In the genomic region with DNA sequence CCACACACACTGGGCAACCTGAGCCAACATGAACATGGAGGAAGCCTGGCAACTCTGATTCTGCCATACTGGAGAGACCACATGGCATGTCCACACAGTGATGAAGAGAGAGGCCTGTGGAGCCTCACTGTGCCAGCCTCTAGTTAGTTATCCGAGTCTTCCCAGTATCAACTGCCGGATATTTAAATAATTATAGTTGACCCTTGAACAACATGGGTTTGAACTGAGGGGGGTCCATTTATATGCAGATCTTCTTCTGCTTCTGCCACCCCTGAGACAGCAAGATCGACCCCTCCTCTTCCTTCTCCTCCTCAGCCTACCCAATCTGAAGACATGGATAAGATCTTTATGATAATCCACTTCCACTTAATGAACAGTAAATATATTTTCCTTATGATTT, we compare ENCODE assay signal across 19 cellular contexts. TPM values are rescaled to one million over a fixed set of nuclear protein-coding genes. Genes with fewer than 3 reads are reported as not detected.
A peak's percentile ranks its signal among the peaks of the same experiment; 100 is the strongest.
DNase-seq lines count a peak whose midpoint lies in the region; ATAC-seq, FAIRE-seq and TF ChIP-seq lines count a peak whose summit lies in the region.
"Had no signal": no experiment of that assay in that cellular context is flagged by ENCODE, and none has a peak within 500 bp of the region (broad histone marks: within the 10 kb centered on the region; RNA-seq: fewer than 3 reads in every experiment).

No MANE protein-coding gene starts in this region.

- H4K8ac ChIP-seq in H1 (ENCODE audit: extremely low read depth, insufficient read depth, low read length) (no peak overlapping the region), mesenchymal stem cell (ENCODE audit: low read length) (no peak overlapping the region)

- peaks cover 22% of the 10 kb centered on the region for H3K4me1 ChIP-seq in GM23338 (ENCODE audit: insufficient read depth)
- peaks cover 22% of the 10 kb centered on the region for H3K4me1 ChIP-seq in Panc1 (ENCODE audit: control insufficient read depth, insufficient read depth, low read length)
- H3K4me1 ChIP-seq in H1 (replicated peaks in 1 of 4; ENCODE audit: control insufficient read depth in 3 of 4, insufficient read depth in 4 of 4, low read length in 3 of 4): peaks cover 2 to 8% (median 4%) of the 10 kb centered on the region in 4 experiments; a peak in 3 of 7 replicates
- peaks cover 3% of the 10 kb centered on the region for H3K4me1 ChIP-seq in mesenchymal stem cell (ENCODE audit: control insufficient read depth, insufficient read depth, low read depth, low read length)
- peaks cover 0 to 12% (median 0%) of the 10 kb centered on the region in 3 donors for H3K4me1 ChIP-seq in esophagus squamous epithelium
- H3K4me1 ChIP-seq in small intestine (ENCODE audit: control insufficient read depth in 2 of 2, insufficient read depth in 1 of 2, low read depth in 1 of 2, low read length in 1 of 2): peaks cover 2 to 3% of the 10 kb centered on the region in 2 donors

- H3K9ac ChIP-seq in H1 (replicated peaks in 1 of 4; ENCODE audit: extremely low read depth in 1 of 4, low read depth in 3 of 4, low read length in 3 of 4) (no peak overlapping the region), mesenchymal stem cell (ENCODE audit: low read length) (no peak overlapping the region)

- peaks cover 4% of the 10 kb centered on the region for H3K27me3 Mint-ChIP-seq in GM23338 (ENCODE audit: insufficient read depth, low read depth, poor library complexity)

- H3K79me2 ChIP-seq in GM23338 (replicated peaks; ENCODE audit: insufficient read depth): peaks cover 8% of the 10 kb centered on the region; the same call in 1 of the 2 replicates
- H3K79me2 ChIP-seq in H1 (ENCODE audit: control insufficient read depth in 1 of 2, insufficient read depth in 2 of 2, low read length in 2 of 2): peaks cover 0 to 7% of the 10 kb centered on the region in 2 experiments; a peak in 2 of 4 replicates

- H3K14ac ChIP-seq in H1 (ENCODE audit: insufficient read length): no peak overlapping the region
- peak overlapping the region in 1 of 2 experiments; percentile 2 for H3K14ac ChIP-seq in mesenchymal stem cell (ENCODE audit: low read length in 2 of 2)

- no peaks in the 10 kb centered on the region; the same call in 2 of the 3 replicates for H3K9me3 Mint-ChIP-seq in GM23338
- H3K9me3 Mint-ChIP-seq: CD4-positive, alpha-beta T cell had no signal

- peaks cover 28% of the 10 kb centered on the region for H3K4me1 Mint-ChIP-seq in GM23338

- H3K4ac ChIP-seq in H1 (replicated peaks; ENCODE audit: insufficient read length, low read depth, low read length) (no peak overlapping the region), mesenchymal stem cell (ENCODE audit: low read depth in 1 of 2, low read length in 2 of 2) (peak overlapping the region in 1 of 2 experiments; percentile 2)

- H3K36me3 ChIP-seq in GM23338 (ENCODE audit: insufficient read depth) (no peaks in the 10 kb centered on the region), Panc1 (ENCODE audit: control insufficient read depth, insufficient read depth, low read length) (no peaks in the 10 kb centered on the region), H1 (ENCODE audit: control insufficient read depth in 2 of 4, insufficient read depth in 4 of 4, low read length in 3 of 4) (no peaks in the 10 kb centered on the region), mesenchymal stem cell (ENCODE audit: control insufficient read depth in 1 of 2, insufficient read depth in 2 of 2, low read depth in 1 of 2, low read length in 2 of 2) (no peaks in the 10 kb centered on the region), esophagus squamous epithelium (no peaks in the 10 kb centered on the region), small intestine (ENCODE audit: control insufficient read depth in 2 of 2, insufficient read depth in 2 of 2, low read length in 2 of 2) (no peaks in the 10 kb centered on the region)

- no peak overlapping the region for H3K27ac ChIP-seq in GM23338 (ENCODE audit: low read depth)
- no peak overlapping the region for H3K27ac ChIP-seq in Panc1 (ENCODE audit: low read length)
- no peak overlapping the region for H3K27ac ChIP-seq in H1 (ENCODE audit: low read depth, low read length)
- no peak overlapping the region for H3K27ac ChIP-seq in mesenchymal stem cell (ENCODE audit: low read length, poor library complexity, severe bottlenecking)
- H3K27ac ChIP-seq in esophagus squamous epithelium: no peak overlapping the region
- no peak overlapping the region for H3K27ac ChIP-seq in small intestine (ENCODE audit: low read depth in 1 of 2, low read length in 1 of 2)
- H3K27ac ChIP-seq: 22Rv1, A549, C4-2B, HL-60 had no signal

- intact Hi-C loops in Panc1 (cut with micrococcal nuclease; ENCODE audit: unreplicated experiment): no loop called here
- intact Hi-C loops in esophagus squamous epithelium (cut with DNase I): no loop called here

- no peak overlapping the region for H4K5ac ChIP-seq in H1 (ENCODE audit: insufficient read length, low read depth, low read length)

- in situ Hi-C loops in Panc1 (cut with HindIII; ENCODE audit: low pct_unique_long_range_greater_than_20kb, low sequenced_read_pairs): no loop called here

- H3K79me1 ChIP-seq in H1 (ENCODE audit: low read depth, low read length): no peaks in the 10 kb centered on the region; the same call in 1 of the 2 replicates
- peaks cover 25% of the 10 kb centered on the region for H3K79me1 ChIP-seq in mesenchymal stem cell (replicated peaks; ENCODE audit: low read length, poor library complexity, severe bottlenecking)

- no peaks in the 10 kb centered on the region for H3K9me3 ChIP-seq in Panc1 (ENCODE audit: control insufficient read depth, insufficient read depth, low read depth, low read length)
- no peaks in the 10 kb centered on the region for H3K9me3 ChIP-seq in H1 (ENCODE audit: insufficient read depth in 2 of 2, low read depth in 1 of 2, low read length in 1 of 2)
- no peaks in the 10 kb centered on the region for H3K9me3 ChIP-seq in mesenchymal stem cell (ENCODE audit: control insufficient read depth, low read length)
- H3K9me3 ChIP-seq in esophagus squamous epithelium: no peaks in the 10 kb centered on the region
- H3K9me3 ChIP-seq in small intestine (ENCODE audit: control insufficient read depth, low read depth): no peaks in the 10 kb centered on the region
- H3K9me3 ChIP-seq: A549 had no signal

- no peak overlapping the region for H2BK20ac ChIP-seq in H1 (ENCODE audit: low read length)

- H2BK5ac ChIP-seq in H1 (ENCODE audit: low read depth, low read length): no peak overlapping the region
- H2BK5ac ChIP-seq in mesenchymal stem cell (ENCODE audit: low read depth, low read length, poor library complexity, severe bottlenecking): no peak overlapping the region

- H3K27ac Mint-ChIP-seq in GM23338: no peak overlapping the region
- H3K27ac Mint-ChIP-seq: CD4-positive, alpha-beta T cell had no signal

- H3K27me3 ChIP-seq in GM23338 (ENCODE audit: insufficient read depth) (no peaks in the 10 kb centered on the region), Panc1 (ENCODE audit: control insufficient read depth, insufficient read depth, low read length) (no peaks in the 10 kb centered on the region), H1 (replicated peaks in 1 of 4; ENCODE audit: control insufficient read depth in 3 of 4, extremely low read depth in 1 of 4, insufficient read depth in 3 of 4, low read length in 3 of 4) (no peaks in the 10 kb centered on the region), mesenchymal stem cell (ENCODE audit: control insufficient read depth in 1 of 2, insufficient read depth in 1 of 2, low read length in 2 of 2) (no peaks in the 10 kb centered on the region), esophagus squamous epithelium (no peaks in the 10 kb centered on the region), small intestine (ENCODE audit: control insufficient read depth in 2 of 2, insufficient read depth in 2 of 2, low read length in 2 of 2) (no peaks in the 10 kb centered on the region)

- H3K56ac ChIP-seq in H1 (replicated peaks; ENCODE audit: insufficient read length, low read depth, low read length): no peak overlapping the region

- H2BK15ac ChIP-seq in H1 (ENCODE audit: low read length) (no peak overlapping the region), mesenchymal stem cell (ENCODE audit: low read depth, poor library complexity, severe bottlenecking) (peak overlapping the region; percentile 38)

- H4K91ac ChIP-seq in H1 (replicated peaks; ENCODE audit: insufficient read length, low read length): no peak overlapping the region
- H4K91ac ChIP-seq in mesenchymal stem cell (ENCODE audit: low read length): no peak overlapping the region

- BruUV-seq in Panc1 (replicated peaks; lab: Mats Ljungman, UMichigan): no TSS peak

- CTCF ChIA-PET in Panc1 (lab: Charles Lee): interaction anchor here (0.6 kb wide), 1 partner anchor 66 kb away, joined by 4 read pairs; no protein-coding TSS in a partner anchor
- CTCF ChIA-PET in H1 (lab: Charles Lee; ENCODE audit: partially characterized antibody): interaction anchor here (1.8 kb wide), 1 partner anchor 129 kb away, joined by 7 read pairs; no protein-coding TSS in a partner anchor

- POLR2A ChIA-PET in Panc1 (lab: Charles Lee) (no interaction called here), H1 (lab: Charles Lee; ENCODE audit: partially characterized antibody) (no interaction called here)

- H3K9me2 ChIP-seq in GM23338 (ENCODE audit: insufficient read depth): no peaks in the 10 kb centered on the region

- no peaks in the 10 kb centered on the region for H3F3A ChIP-seq in GM23338 (replicated peaks; ENCODE audit: low read depth)

- 51% methylated on average over 3 of the region's 3 CpGs; no CpG with 5 or more reads in 1 of the 2 experiments for WGBS in H1 (ENCODE audit: extremely low coverage in 1 of 2, insufficient coverage in 1 of 2, insufficient read length in 1 of 2, insufficient replicate concordance in 2 of 2, low coverage in 1 of 2, low lambda C conversion rate in 2 of 2, missing lambda C conversion rate in 1 of 2), 2 experiments
- WGBS in mesenchymal stem cell: 93% methylated on average over 2 of the region's 3 CpGs
- WGBS in esophagus squamous epithelium, 2 donors: 93% methylated on average over 3 of the region's 3 CpGs
- WGBS in small intestine, 3 donors: 84 to 88% (median 88%) methylated on average over 3 of the region's 3 CpGs

- FAIRE-seq in H1 (lab: Jason Lieb, UNC) (no peak), H54 (lab: Jason Lieb, UNC) (no peak), small intestine (lab: Jason Lieb, UNC) (no peak)
- FAIRE-seq: A549, K562 had no signal

- H3K4me2 ChIP-seq in GM23338 (0 out of 2 replicates have a peak overlapping the region, but pooled peaks have one; percentile 30), H1 (ENCODE audit: insufficient read depth in 1 of 2, low read depth in 2 of 2, low read length in 2 of 2) (no peak overlapping the region; a peak in 1 of 4 replicates), mesenchymal stem cell (ENCODE audit: low read length, poor library complexity, severe bottlenecking) (no peak overlapping the region)
- H3K4me2 ChIP-seq: A549 had no signal

- no peak overlapping the region for H3K4me3 ChIP-seq in GM23338
- no peak overlapping the region for H3K4me3 ChIP-seq in Panc1 (ENCODE audit: low read depth in 2 of 2, low read length in 2 of 2)
- no peak overlapping the region for H3K4me3 ChIP-seq in H1 (ENCODE audit: extremely low read depth in 1 of 4, insufficient read depth in 2 of 4, low read depth in 3 of 4, low read length in 4 of 4)
- H3K4me3 ChIP-seq in mesenchymal stem cell (ENCODE audit: insufficient read depth in 1 of 2, low read depth in 1 of 2, low read length in 2 of 2): no peak overlapping the region
- no peak overlapping the region for H3K4me3 ChIP-seq in esophagus squamous epithelium
- no peak overlapping the region for H3K4me3 ChIP-seq in small intestine (ENCODE audit: low read depth in 1 of 2, low read length in 2 of 2)
- H3K4me3 ChIP-seq: A549, K562 had no signal

- no peak overlapping the region for H2BK120ac ChIP-seq in H1 (replicated peaks; ENCODE audit: low read depth, low read length)
- H2BK120ac ChIP-seq in mesenchymal stem cell (ENCODE audit: low read depth, low read length): peak overlapping the region; percentile 1

- no peak for TF ChIP-seq POLR2A in H1 (IDR thresholded peaks at IDR 0.05; ENCODE audit: control extremely low read depth in 1 of 2, low read depth in 2 of 2, low read length in 2 of 2)
- no peak for TF ChIP-seq POLR2A in H54 (IDR thresholded peaks at IDR 0.05; ENCODE audit: low read depth, low read length)
- TF ChIP-seq POLR2A in esophagus squamous epithelium (IDR thresholded peaks at IDR 0.05): no peak

- H2BK12ac ChIP-seq in H1 (ENCODE audit: low read depth, low read length) (no peak overlapping the region), mesenchymal stem cell (ENCODE audit: low read length in 2 of 2) (peak overlapping the region; percentile 11 to 22)

- TF ChIP-seq RAD21 in H1 (IDR thresholded peaks at IDR 0.05 in 1 of 2, conservative IDR thresholded peaks at IDR 0.05 in 1 of 2; ENCODE audit: low read depth in 2 of 2, low read length in 2 of 2): no peak

- TF ChIP-seq EP300 in H1 (IDR thresholded peaks at IDR 0.05; ENCODE audit: borderline replicate concordance in 1 of 2, low read depth in 2 of 2, low read length in 2 of 2): no peak

- TF ChIP-seq CTCF in GM23338 (conservative IDR thresholded peaks at IDR 0.05; ENCODE audit: low read depth in 2 of 2) (no peak), Panc1 (IDR thresholded peaks at IDR 0.05) (no peak), H1 (IDR thresholded peaks at IDR 0.05; ENCODE audit: control extremely low read depth in 1 of 3, insufficient read depth in 1 of 3, low read depth in 1 of 3, low read length in 3 of 3) (no peak), esophagus squamous epithelium (IDR thresholded peaks at IDR 0.05) (no peak)

- peak; percentile 72 for ATAC-seq in GM23338
- ATAC-seq in Panc1: 0 out of 2 replicates have a peak, but pooled peaks have one; percentile 32
- no peak for ATAC-seq in HG03432 (IDR thresholded peaks at IDR 0.05; ENCODE audit: unreplicated experiment)
- ATAC-seq: A549, K562 had no signal

- no peak overlapping the region for H3K23ac ChIP-seq in H1 (ENCODE audit: insufficient read length)
- H3K23ac ChIP-seq in mesenchymal stem cell (ENCODE audit: low read length in 2 of 2): no peak overlapping the region

- H3K36me3 Mint-ChIP-seq in GM23338 (ENCODE audit: low read depth): no peaks in the 10 kb centered on the region; the same call in 2 of the 3 replicates

- no peak overlapping the region for H2AFZ ChIP-seq in GM23338
- no peak overlapping the region for H2AFZ ChIP-seq in H1 (ENCODE audit: low read length)
- no peak overlapping the region for H2AFZ ChIP-seq in mesenchymal stem cell (ENCODE audit: low read depth, low read length)

- H4K20me1 ChIP-seq in GM23338 (replicated peaks; ENCODE audit: insufficient read depth) (no peaks in the 10 kb centered on the region; the same call in 1 of the 2 replicates), H1 (replicated peaks in 1 of 2; ENCODE audit: control insufficient read depth in 1 of 2, insufficient read depth in 2 of 2, low read length in 2 of 2) (peaks cover 0 to 2% of the 10 kb centered on the region in 2 experiments)

- no peak overlapping the region for H3K4me3 Mint-ChIP-seq in GM23338
- H3K4me3 Mint-ChIP-seq: CD4-positive, alpha-beta T cell had no signal

- no peaks in the 10 kb centered on the region for H3K23me2 ChIP-seq in H1 (ENCODE audit: low read depth, low read length)

- DNase-seq in GM23338 (ENCODE audit: low spot score) (peak; percentile 21), Panc1 (ENCODE audit: low read depth, low spot score) (no peak), H1 (ENCODE audit: low read depth in 1 of 2, low spot score in 2 of 2) (no peak), mesenchymal stem cell (no peak), H54 (ENCODE audit: insufficient read length, low spot score) (no peak), esophagus squamous epithelium (lab: John Stamatoyannopoulos, UW) (no peak), small intestine (no peak)
- DNase-seq: AML-193; Calu3; CD4-positive, alpha-beta T cell; DMS79 treated with DMSO at 0.1 percent for 48 hours; GF-D8; HCEC 1CT had no signal

- no peak overlapping the region for H2AK5ac ChIP-seq in H1 (ENCODE audit: low read depth, low read length)
- no peak overlapping the region for H2AK5ac ChIP-seq in mesenchymal stem cell (ENCODE audit: low read length, severe bottlenecking)

- no peak overlapping the region for H3K18ac ChIP-seq in H1 (ENCODE audit: extremely low read depth, low read length)
- H3K18ac ChIP-seq in mesenchymal stem cell (ENCODE audit: low read depth in 1 of 2, low read length in 2 of 2): no peak overlapping the region

RNA-seq across cellular contexts. Expression of a gene that starts 27.8 kb away (rescaled TPM):
- total RNA-seq in GM23338 (2014; rRNA removed; shearing (Covaris generic)): 35.4 and 41.7 TPM in 2 replicates
- 29.4 and 30.3 TPM in 2 replicates for polyA plus RNA-seq in GM23338 (2016; fragmentation: Nextera tagmentation; extraction: Ambion mirVana)
- total RNA-seq in Panc1 (2021; ENCODE audit: unreplicated experiment): 85.4 TPM
- 34.5 TPM for polyA plus RNA-seq in Panc1 (2012; ENCODE audit: insufficient read length)
- total RNA-seq in H1 (2021; fragmentation: NEBNext Ultra II Directional; extraction: Animal tissue kit (Norgen Biotek cat#: 25700)): 52.1 and 54.5 TPM in 2 replicates
- 12.4 and 22.8 TPM in 2 replicates for polyA plus RNA-seq in H1 (2011; rRNA removed)
- 19.3 TPM for polyA plus RNA-seq in H1 (2011; cell fraction: cytosol; rRNA removed)
- polyA plus RNA-seq in H1 (2011; cell fraction: nucleus; rRNA removed): 10.9 TPM
- polyA plus RNA-seq in H1 (2012, experiment 1 of 2): 20.3 to 27.9 TPM (median 25.9 TPM) in 4 replicates
- polyA plus RNA-seq in H1 (2012, experiment 2 of 2): 4.0 TPM
- polyA plus RNA-seq in H1 (2013, experiment 1 of 2): 30.3 TPM
- 32.1 TPM for polyA plus RNA-seq in H1 (2013, experiment 2 of 2)
- polyA minus RNA-seq in H1 (2011; rRNA and poly(A)+ RNA removed): 26.1 and 42.3 TPM in 2 replicates
- 13.8 TPM for polyA minus RNA-seq in H1 (2011; cell fraction: cytosol; rRNA and poly(A)+ RNA removed)
- polyA minus RNA-seq in H1 (2011; cell fraction: nucleus; rRNA and poly(A)+ RNA removed): 9.9 TPM
- polyA plus RNA-seq in mesenchymal stem cell (2013, experiment 1 of 2): 48.3 TPM
- 48.6 TPM for polyA plus RNA-seq in mesenchymal stem cell (2013, experiment 2 of 2)
- total RNA-seq in esophagus squamous epithelium: 10 to 100 TPM in 2 of 4 donors, 1 to 10 TPM in 2; 6.1 to 13.8 (median 11.5) TPM
- polyA plus RNA-seq in small intestine: 10 to 100 TPM; 21.9 to 47.8 (median 45.6) TPM
- total RNA-seq: CD4-positive, alpha-beta T cell had no signal
